Comparison of ENCODE assay signal across 7 cellular contexts in the genomic region with DNA sequence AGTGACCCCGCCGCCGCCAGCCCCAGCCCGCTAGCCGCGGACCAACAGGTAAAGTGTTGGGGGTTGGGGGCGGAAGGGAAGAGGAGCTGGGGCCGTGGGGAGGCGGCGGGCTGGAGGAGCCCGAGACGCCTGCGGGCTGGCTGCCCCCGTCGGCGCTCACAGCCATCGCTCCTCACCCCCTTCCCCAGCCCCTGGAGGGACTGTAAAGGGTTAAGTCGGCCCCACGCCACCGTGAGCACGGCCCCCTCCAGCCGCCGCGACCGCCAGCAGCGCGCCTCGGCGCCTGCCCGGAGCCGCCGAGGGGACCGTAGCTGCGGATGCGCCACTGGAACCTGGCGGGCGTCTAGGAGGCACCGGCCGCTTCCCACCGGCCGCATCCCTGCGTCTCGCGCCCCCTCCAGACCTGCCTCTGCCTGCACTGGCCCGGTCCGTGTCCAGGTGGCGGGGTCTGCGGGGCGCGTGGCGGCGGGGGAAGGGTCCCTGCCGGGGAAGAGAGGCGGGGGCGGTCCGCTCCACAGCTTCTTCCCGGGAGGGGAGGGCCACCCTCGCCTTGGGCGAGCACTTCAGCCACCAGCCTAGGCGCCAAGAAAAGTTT. TPM values are rescaled to one million over a fixed set of nuclear protein-coding genes. Genes with fewer than 3 reads are reported as not detected.
DNase-seq lines count a peak whose midpoint lies in the region; ATAC-seq, FAIRE-seq and TF ChIP-seq lines count a peak whose summit lies in the region.

No MANE protein-coding gene starts in this region.

- no peaks in the 10 kb centered on the region for H3K36me3 Mint-ChIP-seq in brain

- TF ChIP-seq POLR2A in GM12892 (IDR thresholded peaks at IDR 0.05; ENCODE audit: low read depth, low read length), result no peak

- H3K4me1 ChIP-seq in keratinocyte (ENCODE audit: control insufficient read depth, extremely low read depth, insufficient read depth, low read length), result peaks cover 6% of the 10 kb centered on the region

- no peaks in the 10 kb centered on the region for H3K79me2 ChIP-seq in keratinocyte (ENCODE audit: control insufficient read depth, insufficient read depth, low read length)

- no peaks in the 10 kb centered on the region for H3K36me3 ChIP-seq in keratinocyte (ENCODE audit: control insufficient read depth in 2 of 2, extremely low read depth in 1 of 2, insufficient read depth in 2 of 2, low read length in 2 of 2)

- peaks cover 0 to 3% (median 0%) of the 10 kb centered on the region in 5 experiments for H3K9me3 Mint-ChIP-seq in brain

- H3K4me3 Mint-ChIP-seq in brain, result peak overlapping the region; percentile 88 to 99 (median 96)

- H3K4me3 ChIP-seq in keratinocyte (ENCODE audit: control insufficient read depth in 2 of 3, extremely low read depth in 1 of 3, insufficient read depth in 2 of 3, low read depth in 1 of 3, low read length in 3 of 3), result peak overlapping the region; percentile 34 to 61 (median 57)

- no peaks in the 10 kb centered on the region for H3K9me3 ChIP-seq in keratinocyte (ENCODE audit: control insufficient read depth, low read depth, low read length)

- H3K27me3 ChIP-seq in keratinocyte (ENCODE audit: control insufficient read depth, extremely low read depth, insufficient read depth, low read length), result peaks cover 63% of the 10 kb centered on the region

- DNase-seq in GM12892 (ENCODE audit: insufficient read length) (peak; percentile 38), NCI-H69 (lab: John Stamatoyannopoulos, UW) (peak; percentile 71), keratinocyte (ENCODE audit: low read depth, low spot score) (no peak), AG08395 (ENCODE audit: low spot score) (no peak)
- DNase-seq in stimulated activated CD8-positive, alpha-beta memory T cell treated with anti-CD3 and anti-CD28 coated beads, Interleukin-12 subunit alpha, Interleukin-12 subunit beta, amount 100 ng/mL, for 4 hours (ENCODE audit: low read depth), result peak; percentile 1

- no peak for TF ChIP-seq CTCF in brain (conservative IDR thresholded peaks at IDR 0.05)
- TF ChIP-seq CTCF in keratinocyte (optimal IDR thresholded peaks at IDR 0.05 in 1 of 3, IDR thresholded peaks at IDR 0.05 in 1 of 3, conservative IDR thresholded peaks at IDR 0.05 in 1 of 3; ENCODE audit: extremely low read depth in 1 of 3, insufficient read depth in 2 of 3, low read length in 3 of 3), result no peak

- H3K4me1 Mint-ChIP-seq in brain, result peaks cover 25% of the 10 kb centered on the region

- peak overlapping the region in 3 of 5 experiments; percentile 96 to 99 (median 96) for H3K27ac Mint-ChIP-seq in brain

- FAIRE-seq in GM12892 (lab: Jason Lieb, UNC) (no peak), keratinocyte (lab: Jason Lieb, UNC) (no peak)

- no peak overlapping the region for H3K9ac ChIP-seq in keratinocyte (ENCODE audit: control insufficient read depth, extremely low read depth, insufficient read depth, low read length)

- ATAC-seq in HG02642 (IDR thresholded peaks at IDR 0.05; ENCODE audit: poor library complexity, unreplicated experiment), result peak; percentile 16

- peak overlapping the region; percentile 73 for H3K4me2 ChIP-seq in keratinocyte (ENCODE audit: control insufficient read depth, extremely low read depth, insufficient read depth, low read depth, low read length)

- no peak overlapping the region for H3K27ac ChIP-seq in keratinocyte (ENCODE audit: control insufficient read depth, insufficient read depth, low read length)

- peaks cover 27% of the 10 kb centered on the region for H3K27me3 Mint-ChIP-seq in brain

- H4K20me1 ChIP-seq in keratinocyte (ENCODE audit: control insufficient read depth, extremely low read depth, insufficient read depth, low read length), result no peaks in the 10 kb centered on the region

- H2AFZ ChIP-seq in keratinocyte (ENCODE audit: control insufficient read depth, low read length), result peak overlapping the region; percentile 15

- no peaks in the 10 kb centered on the region for H3K9me1 ChIP-seq in keratinocyte (ENCODE audit: control insufficient read depth, extremely low read depth, insufficient read depth, low read length)

- dilution Hi-C loops in keratinocyte (cut with MboI; ENCODE audit: extremely low pct_ligation_motif_present, low sequenced_read_pairs), result no loop called here

RNA-seq across cellular contexts. Expression of a gene that starts 0.5 kb away (rescaled TPM):
- 0.25 TPM for polyA plus RNA-seq in GM12892 (2012; ENCODE audit: missing spikeins)
- polyA plus RNA-seq in brain (ENCODE audit: insufficient read depth, low read depth, low replicate concordance), result 1.5 TPM
- polyA plus RNA-seq in keratinocyte, result 0.04 to 0.36 TPM (median 0.04 TPM) in 3 replicates
- polyA plus RNA-seq in keratinocyte (2011; ENCODE audit: low read depth), result 0.04 TPM
- polyA plus RNA-seq in keratinocyte (2011; cell fraction: cytosol; rRNA removed), result 0.05 and 0.09 TPM in 2 replicates
- 0.13 and 0.32 TPM in 2 replicates for polyA plus RNA-seq in keratinocyte (2011; cell fraction: nucleus; rRNA removed)
- 0.02 TPM in 1 of 2 replicates, not detected in the other for polyA plus RNA-seq in keratinocyte (2012; ENCODE audit: low replicate concordance)
- 0.35 to 2.4 TPM in 2 of 3 replicates, not detected in the other for polyA minus RNA-seq in keratinocyte
- polyA minus RNA-seq in keratinocyte (2011; cell fraction: cytosol; rRNA and poly(A)+ RNA removed), result not detected
- 0.95 and 1.2 TPM in 2 replicates for polyA minus RNA-seq in keratinocyte (2011; cell fraction: nucleus; rRNA and poly(A)+ RNA removed)

Comparison
In these comparisons a context has a peak if more than half of its experiments do, and no peak if none do; other contexts are left out.
1. DNase-seq: peak in GM12892 (single experiment), NCI-H69 (single experiment) and stimulated activated CD8-positive, alpha-beta memory T cell treated with anti-CD3 and anti-CD28 coated beads, Interleukin-12 subunit alpha, Interleukin-12 subunit beta, amount 100 ng/mL, for 4 hours (single experiment); none in keratinocyte (single experiment) and AG08395 (single experiment).